In genomic region chr17:72049914-72050313, GRCh38 we compare ENCODE assay signal across 28 cellular contexts.
"Had no signal": no experiment of that assay in that cellular context is flagged by ENCODE, and none has a peak within 500 bp of the region (broad histone marks: within the 10 kb centered on the region; RNA-seq: fewer than 3 reads in every experiment).

No MANE protein-coding gene starts in this region.

- H3K27me3 ChIP-seq: neural progenitor cell, tibial artery, upper lobe of right lung, vagina had no signal

- H3K27ac ChIP-seq: left lung, lower lobe of right lung, neural progenitor cell, neutrophil, parathyroid adenoma, psoas muscle, right atrium auricular region, skin epidermis, suprapubic skin, thoracic aorta, tibial artery, upper lobe of right lung, vagina had no signal

- DNase-seq: hippocampal formation; kidney; left colon; left lung; lower lobe of right lung; mesendoderm; naive B cell; natural killer cell; nephron progenitor cell; occipital lobe; psoas muscle; stimulated activated CD4-positive, alpha-beta T cell treated with anti-CD3 and anti-CD28 coated beads, Interleukin-12 subunit alpha, Interleukin-12 subunit beta, amount 100 ng/mL, for 4 hours; stimulated activated CD4-positive, alpha-beta T cell treated with anti-CD3 and anti-CD28 coated beads, Interleukin-15, amount 100 ng/mL, for 24 hours; stimulated activated CD4-positive, alpha-beta T cell treated with anti-CD3 and anti-CD28 coated beads, Interleukin-2, amount 100 ng/mL, for 24 hours; stimulated activated CD4-positive, alpha-beta T cell treated with anti-CD3 and anti-CD28 coated beads, Interleukin-4, amount 100 ng/mL, for 1 hour; stimulated activated naive B cell treated with anti-CD40 and anti-IgM and Interleukin-4, amounts not matched to agents 10 μg/mL and 1 μg/mL and 100 μg/mL, for 72 hours; tibial artery; trophoblast cell; upper lobe of right lung had no signal

- H3K4me3 ChIP-seq: left lung, lower lobe of right lung, neural progenitor cell, psoas muscle, right atrium auricular region, skin epidermis, suprapubic skin, thoracic aorta, tibial artery, upper lobe of right lung, vagina had no signal

- H3K36me3 ChIP-seq: left lung, lower lobe of right lung, neural progenitor cell, neutrophil, right atrium auricular region, suprapubic skin, thoracic aorta, tibial artery, upper lobe of right lung, vagina had no signal

- FAIRE-seq: kidney had no signal

- H3K4me1 ChIP-seq: left lung, lower lobe of right lung, parathyroid adenoma, psoas muscle, right atrium auricular region, suprapubic skin, upper lobe of right lung, vagina had no signal

- H3K9me3 ChIP-seq: left lung, lower lobe of right lung, neutrophil, psoas muscle, right atrium auricular region, suprapubic skin, thoracic aorta, tibial artery, upper lobe of right lung, vagina had no signal

- ATAC-seq: left colon; left lung; lower lobe of right lung; natural killer cell; psoas muscle; sciatic nerve; stimulated activated naive B cell treated with anti-CD40 and anti-IgM and Interleukin-4, amounts not matched to agents 10 μg/mL and 1 μg/mL and 100 μg/mL, for 72 hours; upper lobe of right lung had no signal

- H3K4me2 ChIP-seq: neural progenitor cell had no signal
